Comparison of ENCODE assay signal across 8 cellular contexts in the genomic region with DNA sequence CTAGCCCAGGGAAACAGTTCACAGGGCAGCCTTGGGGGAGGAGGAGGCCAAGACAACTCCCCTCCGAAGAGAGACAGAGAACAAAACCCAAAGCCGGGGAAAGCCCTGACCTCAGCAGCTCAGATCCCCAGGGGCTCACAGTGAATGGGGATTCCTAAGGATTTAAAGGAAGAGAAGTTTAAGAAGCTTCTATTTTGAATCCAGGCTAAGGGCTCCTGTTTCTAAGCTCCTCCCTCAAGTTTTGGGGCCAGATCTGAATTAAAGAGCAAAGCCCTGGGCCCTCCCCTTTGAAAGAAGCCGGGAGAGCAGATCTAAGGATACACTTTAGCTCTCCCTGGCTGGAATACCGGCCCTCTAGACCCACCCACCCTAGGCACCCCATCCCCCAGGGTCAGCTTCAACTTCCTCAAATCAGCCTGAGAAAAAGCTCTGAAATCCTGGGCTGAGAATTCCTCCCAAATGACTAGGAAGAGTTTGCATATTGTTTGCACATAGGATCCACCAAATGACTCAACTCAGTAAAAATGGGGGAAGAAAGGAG. TPM values are rescaled to one million over a fixed set of nuclear protein-coding genes. Genes with fewer than 3 reads are reported as not detected.
DNase-seq lines count a peak whose midpoint lies in the region; ATAC-seq and TF ChIP-seq lines count a peak whose summit lies in the region.

No MANE protein-coding gene starts in this region.

- H3K4me3 ChIP-seq in AG09309 (ENCODE audit: control insufficient read depth, low read depth, low read length) (peak overlapping the region; percentile 18; the same call in 1 of the 2 replicates), breast epithelium (peak overlapping the region in 1 of 3 donors; percentile 19), mesendoderm (ENCODE audit: low read length) (no peak overlapping the region)

- peak overlapping the region; percentile 100 for H3K4ac ChIP-seq in mesendoderm (ENCODE audit: low read depth, low read length)

- peak overlapping the region; percentile 29 for H2BK5ac ChIP-seq in mesendoderm (ENCODE audit: low read length)

- peak overlapping the region; percentile 38 for H3K4me2 ChIP-seq in mesendoderm (ENCODE audit: low read length)

- no peak overlapping the region for H2BK15ac ChIP-seq in mesendoderm (replicated peaks; ENCODE audit: low read depth)

- peaks cover 33% of the 10 kb centered on the region for H3K79me2 ChIP-seq in mesendoderm (ENCODE audit: control insufficient read depth, insufficient read depth, low read length)

- peaks cover 7% of the 10 kb centered on the region for H3K79me1 ChIP-seq in mesendoderm (ENCODE audit: low read length)

- intact Hi-C loops in breast epithelium (cut with DNase I; ENCODE audit: low total_unique reads): no loop called here

- no peak for TF ChIP-seq CTCF in AG09309 (IDR thresholded peaks at IDR 0.05; ENCODE audit: control insufficient read depth, insufficient read depth, low read depth, low read length, missing control alignments)
- no peak for TF ChIP-seq CTCF in breast epithelium (IDR thresholded peaks at IDR 0.05)

- peaks cover 0 to 2% of the 10 kb centered on the region in 2 donors for H3K4me1 ChIP-seq in breast epithelium
- peaks cover 11% of the 10 kb centered on the region for H3K4me1 ChIP-seq in mesendoderm (ENCODE audit: control insufficient read depth, low read depth, low read length)

- no peaks in the 10 kb centered on the region for H3K36me3 ChIP-seq in breast epithelium
- peaks cover 9% of the 10 kb centered on the region for H3K36me3 ChIP-seq in mesendoderm (ENCODE audit: control insufficient read depth, insufficient read depth, low read length)

- no peak for TF ChIP-seq POLR2A in breast epithelium (IDR thresholded peaks at IDR 0.05)

- no peak for ATAC-seq in HG03025 (IDR thresholded peaks at IDR 0.05; ENCODE audit: low FRiP score, unreplicated experiment)

- no peak overlapping the region for H4K5ac ChIP-seq in mesendoderm (ENCODE audit: low read length)

- peak; percentile 65 for DNase-seq in AG09309 (ENCODE audit: low read depth)
- peak; percentile 68 for DNase-seq in HS-27A (ENCODE audit: low read depth)
- no peak for DNase-seq in breast epithelium (ENCODE audit: low spot score in 2 of 2)
- peak; percentile 97 for DNase-seq in mesendoderm
- no peak for DNase-seq in stimulated activated CD4-positive, alpha-beta T cell treated with anti-CD3 and anti-CD28 coated beads, Interleukin-15, amount 100 ng/mL, for 24 hours
- no peak for DNase-seq in NCI-H2227 treated with DMSO at 0.1 percent for 48 hours (lab: John Stamatoyannopoulos, UW)
- DNase-seq in NCI-H187 treated with DMSO at 0.1 percent for 48 hours (lab: John Stamatoyannopoulos, UW): no peak

- H3K56ac ChIP-seq in mesendoderm (ENCODE audit: low read length): peak overlapping the region; percentile 94

- H3K9ac ChIP-seq in mesendoderm (ENCODE audit: low read length): peak overlapping the region; percentile 93

- no CpG with 5 or more reads among the region's 4 CpGs for WGBS in mesendoderm (ENCODE audit: extremely low coverage, insufficient coverage, low lambda C conversion rate)

- H3K27me3 ChIP-seq in breast epithelium (no peaks in the 10 kb centered on the region), mesendoderm (ENCODE audit: insufficient read depth, low read length, poor library complexity) (no peaks in the 10 kb centered on the region)

- no peaks in the 10 kb centered on the region for H3K9me3 ChIP-seq in breast epithelium

- H3K27ac ChIP-seq in breast epithelium (peak overlapping the region; percentile 84 to 93), mesendoderm (ENCODE audit: low read depth, low read length) (peak overlapping the region; percentile 99)

- H3K18ac ChIP-seq in mesendoderm (ENCODE audit: low read length): peak overlapping the region; percentile 92

- H2AK5ac ChIP-seq in mesendoderm (ENCODE audit: low read length): no peak overlapping the region

- H4K8ac ChIP-seq in mesendoderm (ENCODE audit: low read depth, low read length): no peak overlapping the region

- peak overlapping the region; percentile 48 for H3K23ac ChIP-seq in mesendoderm (ENCODE audit: low read length)

- H2BK120ac ChIP-seq in mesendoderm (ENCODE audit: low read depth, low read length): no peak overlapping the region

RNA-seq across cellular contexts. Expression of gene KDM2B, which starts 3.9 kb away (rescaled TPM):
- 10 to 100 TPM; 12.3 to 26.8 (median 16.7) TPM for total RNA-seq in breast epithelium
- 74.8 TPM for polyA plus RNA-seq in mesendoderm (2013, experiment 1 of 2)
- 78.1 TPM for polyA plus RNA-seq in mesendoderm (2013, experiment 2 of 2)

RNA-seq across cellular contexts. Expression of gene ORAI1, which starts 49.4 kb away (rescaled TPM):
- 10 to 100 TPM in 1 of 3 donors, 1 to 10 TPM in 2; 6.0 to 12.5 (median 6.7) TPM for total RNA-seq in breast epithelium
- polyA plus RNA-seq in mesendoderm (2013, experiment 1 of 2): 26.1 TPM
- polyA plus RNA-seq in mesendoderm (2013, experiment 2 of 2): 27.7 TPM

Comparison
In these comparisons a context has a peak if more than half of its experiments do, and no peak if none do; other contexts are left out.
1. DNase-seq: peak in AG09309 (single experiment), HS-27A (single experiment) and mesendoderm (single experiment); none in breast epithelium (0 of 2), stimulated activated CD4-positive, alpha-beta T cell treated with anti-CD3 and anti-CD28 coated beads, Interleukin-15, amount 100 ng/mL, for 24 hours (single experiment), NCI-H2227 treated with DMSO at 0.1 percent for 48 hours (single experiment) and NCI-H187 treated with DMSO at 0.1 percent for 48 hours (single experiment).